23 cellular contexts compared by ENCODE assay signal in the genomic region with DNA sequence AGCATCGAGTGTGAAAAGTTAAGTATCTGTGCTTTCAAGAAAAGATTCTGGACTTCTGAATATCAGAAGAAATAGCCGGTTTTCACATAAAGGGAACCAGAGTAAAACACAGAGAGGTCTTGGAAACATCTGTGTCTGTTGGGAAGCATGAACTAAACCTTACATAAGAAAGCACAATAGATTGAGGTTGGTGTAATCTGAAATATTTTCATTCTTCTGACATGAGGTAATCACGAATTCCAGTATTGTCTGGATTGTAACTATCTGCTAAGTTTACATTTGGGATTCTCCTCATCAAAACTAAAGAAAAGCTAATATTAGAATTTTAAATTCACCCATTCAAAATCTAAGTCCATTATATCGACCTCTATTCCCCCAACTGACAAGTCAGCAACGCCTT.
"Had no signal": no experiment of that assay in that cellular context is flagged by ENCODE, and none has a peak within 500 bp of the region (broad histone marks: within the 10 kb centered on the region; RNA-seq: fewer than 3 reads in every experiment).

No MANE protein-coding gene starts in this region.

- H3K4me1 Mint-ChIP-seq: activated naive CD8-positive, alpha-beta T cell treated with anti-CD3 and anti-CD28 coated beads for 36 hours; activated T-helper 17 cell treated with anti-CD3 and anti-CD28 coated beads, Interleukin-2, amount 50 U/mL, for 72 hours; brain; T-cell had no signal

- DNase-seq: activated B cell treated with CpG ODN at 0.5 μM for 24 hours; activated CD4-positive, alpha-beta T cell treated with anti-CD3 and anti-CD28 coated beads for 48 hours; activated CD8-positive, alpha-beta T cell treated with anti-CD3 and anti-CD28 coated beads for 36 hours; activated naive CD4-positive, alpha-beta T cell; activated naive CD8-positive, alpha-beta T cell treated with anti-CD3 and anti-CD28 coated beads for 36 hours; activated T-cell treated with anti-CD3 and anti-CD28 coated beads, Interleukin-2, amount 50 U/mL, for 1 hour; amygdala; central memory CD4-positive, alpha-beta T cell; cortex of kidney; effector CD4-positive, alpha-beta T cell; hypothalamus; stimulated activated CD4-positive, alpha-beta T cell treated with anti-CD3 and anti-CD28 coated beads, Interleukin-12 subunit alpha, Interleukin-12 subunit beta, amount 100 ng/mL, for 4 hours; stimulated activated CD4-positive, alpha-beta T cell treated with anti-CD3 and anti-CD28 coated beads, Interleukin-1b, Interleukin-23, amount 100 ng/mL, for 48 hours; stimulated activated CD8-positive, alpha-beta memory T cell treated with anti-CD3 and anti-CD28 coated beads, Interleukin-4, amount 100 ng/mL, for 48 hours; stimulated activated naive CD4-positive, alpha-beta T cell; T-cell; T-helper 9 cell; thyroid gland; uterus had no signal

- H3K9me3 Mint-ChIP-seq: activated CD8-positive, alpha-beta T cell treated with anti-CD3 and anti-CD28 coated beads for 36 hours; activated naive CD8-positive, alpha-beta T cell treated with anti-CD3 and anti-CD28 coated beads for 36 hours; brain had no signal

- H3K27me3 Mint-ChIP-seq: activated B cell treated with CpG ODN at 0.5 μM for 24 hours; activated CD8-positive, alpha-beta T cell treated with anti-CD3 and anti-CD28 coated beads for 36 hours; activated naive CD8-positive, alpha-beta T cell treated with anti-CD3 and anti-CD28 coated beads for 36 hours; activated T-helper 17 cell treated with anti-CD3 and anti-CD28 coated beads, Interleukin-2, amount 50 U/mL, for 72 hours; brain; T-cell had no signal

- H3K4me3 ChIP-seq: lung, thyroid gland, uterus had no signal

- ATAC-seq: activated CD8-positive, alpha-beta T cell treated with anti-CD3 and anti-CD28 coated beads for 36 hours; activated T-helper 17 cell treated with anti-CD3 and anti-CD28 coated beads, Interleukin-2, amount 50 U/mL, for 72 hours; esophagus mucosa; T-cell had no signal

- H3K27ac Mint-ChIP-seq: activated B cell treated with CpG ODN at 0.5 μM for 24 hours; activated CD8-positive, alpha-beta T cell treated with anti-CD3 and anti-CD28 coated beads for 36 hours; activated naive CD8-positive, alpha-beta T cell treated with anti-CD3 and anti-CD28 coated beads for 36 hours; activated T-helper 17 cell treated with anti-CD3 and anti-CD28 coated beads, Interleukin-2, amount 50 U/mL, for 72 hours; brain; T-cell had no signal

- H3K4me3 Mint-ChIP-seq: activated B cell treated with CpG ODN at 0.5 μM for 24 hours; activated CD8-positive, alpha-beta T cell treated with anti-CD3 and anti-CD28 coated beads for 36 hours; activated naive CD8-positive, alpha-beta T cell treated with anti-CD3 and anti-CD28 coated beads for 36 hours; activated T-helper 17 cell treated with anti-CD3 and anti-CD28 coated beads, Interleukin-2, amount 50 U/mL, for 72 hours; brain; T-cell had no signal

- H3K36me3 Mint-ChIP-seq: activated naive CD8-positive, alpha-beta T cell treated with anti-CD3 and anti-CD28 coated beads for 36 hours; brain had no signal
